10 cellular contexts compared by ENCODE assay signal in genomic region chr1:1524750-1525383, GRCh38. TPM values are rescaled to one million over a fixed set of nuclear protein-coding genes. Genes with fewer than 3 reads are reported as not detected.
DNase-seq lines count a peak whose midpoint lies in the region; ATAC-seq, FAIRE-seq and TF ChIP-seq lines count a peak whose summit lies in the region.
"Not testable (repeated sequence)": the region's sequence is repeated elsewhere in the genome, so short reads cannot be mapped to it uniquely, and the experiment has no call there.
"Had no signal": no experiment of that assay in that cellular context is flagged by ENCODE, and none has a peak within 500 bp of the region (broad histone marks: within the 10 kb centered on the region; RNA-seq: fewer than 3 reads in every experiment).

No MANE protein-coding gene starts in this region.

- not testable (repeated sequence) for H3K4me3 ChIP-seq in H7 (ENCODE audit: insufficient read depth, low read depth, low read length); K562; right lobe of liver; osteoblast (ENCODE audit: insufficient read depth, low read length)

- TF ChIP-seq POLR2A in K562 (conservative IDR thresholded peaks at IDR 0.05); right lobe of liver (IDR thresholded peaks at IDR 0.05): not testable (repeated sequence)

- H4K20me1 ChIP-seq in K562 (replicated peaks; ENCODE audit: control insufficient read depth, insufficient read depth, low read length); osteoblast (ENCODE audit: insufficient read depth, low read length): not testable (repeated sequence)

- not testable (repeated sequence) for H3K4me1 ChIP-seq in K562 (replicated peaks in 1 of 2; ENCODE audit: control insufficient read depth in 2 of 2, insufficient read depth in 2 of 2, low read length in 2 of 2); right lobe of liver; osteoblast (ENCODE audit: insufficient read depth, low read length)

- in situ Hi-C loops in K562 (cut with MboI) = not testable (repeated sequence)

- not testable (repeated sequence) for ATAC-seq in K562
- ATAC-seq in right lobe of liver = peak; percentile 53 to 82 (median 73)

- not testable (repeated sequence) for H3K9me1 ChIP-seq in K562 (ENCODE audit: control insufficient read depth, insufficient read depth, low read length)

- not testable (repeated sequence) for H3K9ac ChIP-seq in K562 (ENCODE audit: insufficient read depth in 1 of 2, low read depth in 2 of 2, low read length in 2 of 2)

- not testable (repeated sequence) for H3K79me2 ChIP-seq in K562 (ENCODE audit: control insufficient read depth, insufficient read depth, low read length); osteoblast (ENCODE audit: insufficient read depth, low read length)

- H3K27me3 ChIP-seq in H7 (ENCODE audit: control insufficient read depth, insufficient read depth, low read length); K562 (ENCODE audit: control insufficient read depth in 2 of 2, insufficient read depth in 2 of 2, low read length in 2 of 2); right lobe of liver; osteoblast (ENCODE audit: insufficient read depth, low read length): not testable (repeated sequence)

- H3K4me2 ChIP-seq in K562 (ENCODE audit: insufficient read depth, low read length); osteoblast (ENCODE audit: insufficient read depth, low read length): not testable (repeated sequence)

- CTCF ChIA-PET in K562 (lab: Yijun Ruan, JAX; ENCODE audit: low intra/inter-chr PET ratio) = not testable (repeated sequence)

- not testable (repeated sequence) for TF ChIP-seq EP300 in K562 (IDR thresholded peaks at IDR 0.05; ENCODE audit: low read length)

- not testable (repeated sequence) for H2AFZ ChIP-seq in K562 (ENCODE audit: low read depth, low read length); osteoblast (ENCODE audit: low read length)

- FAIRE-seq in K562 (lab: Jason Lieb, UNC) = not testable (repeated sequence)

- H3K27ac ChIP-seq in K562 (ENCODE audit: extremely low read depth, low read depth, low read length); right lobe of liver; osteoblast (ENCODE audit: low read depth, low read length): not testable (repeated sequence)

- TF ChIP-seq CTCF in K562 (IDR thresholded peaks at IDR 0.05 in 2 of 3, conservative IDR thresholded peaks at IDR 0.05 in 1 of 3; ENCODE audit: insufficient read depth in 2 of 3, low read depth in 1 of 3, low read length in 3 of 3); right lobe of liver (IDR thresholded peaks at IDR 0.05); osteoblast (IDR thresholded peaks at IDR 0.05; ENCODE audit: extremely low read depth, low read depth, low read length): not testable (repeated sequence)

- BruUV-seq in K562 (replicated peaks; lab: Mats Ljungman, UMichigan) = not testable (repeated sequence)

- DNase-seq in H7 = peak; percentile 30
- not testable (repeated sequence) for DNase-seq in K562 (ENCODE audit: extremely low read depth in 1 of 4, low spot score in 3 of 4)
- peak; percentile 1 for DNase-seq in iPS-NIHi11 (ENCODE audit: low spot score)
- peak in 1 of 3 donors; percentile 77 for DNase-seq in right lobe of liver
- peak; percentile 78 for DNase-seq in osteoblast (ENCODE audit: insufficient read length, low spot score, missing footprints)

- 95% methylated on average over 24 of the region's 30 CpGs for WGBS in K562 (ENCODE audit: insufficient coverage, low coverage, missing lambda C conversion rate)
- WGBS in right lobe of liver (ENCODE audit: insufficient coverage, low coverage, low lambda C conversion rate, missing lambda C conversion rate) = 94% methylated on average over 6 of the region's 30 CpGs

- POLR2A ChIA-PET in K562 (lab: Yijun Ruan, JAX) = not testable (repeated sequence)

- intact Hi-C loops in K562 (cut with micrococcal nuclease); right lobe of liver (cut with DNase I): not testable (repeated sequence)

- TF ChIP-seq RAD21 in K562 (CRISPR knock-in tag; conservative IDR thresholded peaks at IDR 0.05 in 1 of 2, IDR thresholded peaks at IDR 0.05 in 1 of 2) = not testable (repeated sequence)

- not testable (repeated sequence) for H3K9me3 ChIP-seq in K562 (replicated peaks; ENCODE audit: control insufficient read depth, insufficient read depth, low read depth, low read length); right lobe of liver; osteoblast (ENCODE audit: low read depth, low read length)

- H3K36me3 ChIP-seq in H7 (replicated peaks; ENCODE audit: control insufficient read depth, insufficient read depth, low read length) = not testable (repeated sequence)
- peaks cover 80% of the 10 kb centered on the region for H3K36me3 ChIP-seq in K562 (ENCODE audit: control insufficient read depth, insufficient read depth, low read length)
- peaks cover 0 to 19% (median 1%) of the 10 kb centered on the region in 4 donors for H3K36me3 ChIP-seq in right lobe of liver
- H3K36me3 ChIP-seq in osteoblast (ENCODE audit: insufficient read depth, low read length) = peaks cover 24% of the 10 kb centered on the region

RNA-seq across cellular contexts. Expression of gene ATAD3A, which starts 12.9 kb away (rescaled TPM):
- 105 and 113 TPM in 2 replicates for total RNA-seq in H7 (2014; rRNA removed; shearing (Covaris generic))
- total RNA-seq in K562 (2011; cell fraction: chromatin; rRNA removed; ENCODE audit: low replicate concordance) = 54.7 and 190 TPM in 2 replicates
- total RNA-seq in K562 (2011; cell fraction: nucleolus; rRNA removed) = 155 and 182 TPM in 2 replicates
- total RNA-seq in K562 (2011; cell fraction: nucleoplasm; rRNA removed) = 64.8 and 77.4 TPM in 2 replicates
- total RNA-seq in K562 (2014; rRNA removed) = 173 and 183 TPM in 2 replicates
- 18.6 and 20.2 TPM in 2 replicates for total RNA-seq in K562 (2014; rRNA removed; fragmentation: Illumina TruSeq; extraction: Trizol)
- 80.1 and 87.1 TPM in 2 replicates for total RNA-seq in K562 (2015; rRNA removed; fragmentation: Illumina TruSeq; extraction: Trizol)
- total RNA-seq in K562 (2021) = 151 and 167 TPM in 2 replicates
- polyA plus RNA-seq in K562 (2011; rRNA removed) = 36.7 and 40.8 TPM in 2 replicates
- polyA plus RNA-seq in K562 (2011; cell fraction: cytosol; rRNA removed) = 47.1 and 118 TPM in 2 replicates
- 98.3 and 162 TPM in 2 replicates for polyA plus RNA-seq in K562 (2011; cell fraction: nucleus; rRNA removed)
- polyA plus RNA-seq in K562 (2012) = 69.9 and 90.0 TPM in 2 replicates
- 29.2 and 90.5 TPM in 2 replicates for polyA plus RNA-seq in K562 (2014; fragmentation: Illumina TruSeq; extraction: Trizol)
- 1 to 10 TPM in 1 of 2 experiments, under 1 TPM in 1; 0.10 to 1.0 TPM for polyA plus RNA-seq in K562 (2014; fragmentation: Nextera tagmentation; extraction: Ambion mirVana)
- 123 and 131 TPM in 2 replicates for polyA plus RNA-seq in K562 (2014; rRNA removed)
- polyA minus RNA-seq in K562 (2011; rRNA and poly(A)+ RNA removed) = 14.9 and 33.5 TPM in 2 replicates
- polyA minus RNA-seq in K562 (2011; cell fraction: cytosol; rRNA and poly(A)+ RNA removed) = 50.2 and 62.0 TPM in 2 replicates
- 28.4 and 31.9 TPM in 2 replicates for polyA minus RNA-seq in K562 (2011; cell fraction: nucleus; rRNA and poly(A)+ RNA removed)
- total RNA-seq in right lobe of liver = 10 to 100 TPM; 10.8 to 31.7 (median 13.1) TPM
- 18.6 and 19.9 TPM in 2 replicates for total RNA-seq in osteoblast

RNA-seq across cellular contexts. Expression of gene TMEM240, which starts 15.6 kb away (rescaled TPM):
- total RNA-seq in H7 (2014; rRNA removed; shearing (Covaris generic)) = 13.6 and 14.3 TPM in 2 replicates
- total RNA-seq in K562 (2011; cell fraction: chromatin; rRNA removed; ENCODE audit: low replicate concordance) = 1.2 and 8.3 TPM in 2 replicates
- 5.3 and 6.0 TPM in 2 replicates for total RNA-seq in K562 (2011; cell fraction: nucleolus; rRNA removed)
- total RNA-seq in K562 (2011; cell fraction: nucleoplasm; rRNA removed) = 2.6 and 6.0 TPM in 2 replicates
- total RNA-seq in K562 (2014; rRNA removed) (0.78 TPM in 1 of 2 replicates, not detected in the other), K562 (2014; rRNA removed; fragmentation: Illumina TruSeq; extraction: Trizol) (not detected in 2 replicates), K562 (2015; rRNA removed; fragmentation: Illumina TruSeq; extraction: Trizol) (0.38 and 0.43 TPM in 2 replicates), K562 (2021) (1.3 and 2.0 TPM in 2 replicates), right lobe of liver (under 1 TPM in 1 of 6 experiments, not detected in 5; 0.40 TPM), osteoblast (1.8 and 2.7 TPM in 2 replicates)
- polyA plus RNA-seq in K562 (2011; rRNA removed) (0.24 TPM in 2 replicates), K562 (2014; fragmentation: Illumina TruSeq; extraction: Trizol) (not detected in 2 replicates), K562 (2014; fragmentation: Nextera tagmentation; extraction: Ambion mirVana) (not detected), K562 (2014; rRNA removed) (0.28 and 0.94 TPM in 2 replicates)
- polyA plus RNA-seq in K562 (2011; cell fraction: cytosol; rRNA removed) = 0.46 TPM in 1 of 2 replicates, not detected in the other
- polyA plus RNA-seq in K562 (2011; cell fraction: nucleus; rRNA removed) = 3.5 and 8.1 TPM in 2 replicates
- 1.1 and 3.2 TPM in 2 replicates for polyA plus RNA-seq in K562 (2012)
- polyA minus RNA-seq in K562 (2011; rRNA and poly(A)+ RNA removed) = not detected in 2 replicates
- not detected in 2 replicates for polyA minus RNA-seq in K562 (2011; cell fraction: cytosol; rRNA and poly(A)+ RNA removed)
- polyA minus RNA-seq in K562 (2011; cell fraction: nucleus; rRNA and poly(A)+ RNA removed) = 0.56 and 0.67 TPM in 2 replicates
- total RNA-seq: CD4-positive, CD25-positive, alpha-beta regulatory T cell had no signal
- polyA plus RNA-seq: CD14-positive monocyte; CD4-positive, alpha-beta memory T cell; CD4-positive, CD25-positive, alpha-beta regulatory T cell; CD8-positive, alpha-beta memory T cell; GM12878 had no signal

RNA-seq across cellular contexts. Expression of gene SSU72, which starts 49.8 kb away (rescaled TPM):
- 80.7 and 94.3 TPM in 2 replicates for total RNA-seq in H7 (2014; rRNA removed; shearing (Covaris generic))
- total RNA-seq in K562 (2011; cell fraction: chromatin; rRNA removed; ENCODE audit: low replicate concordance) = 158 and 318 TPM in 2 replicates
- 177 TPM in 2 replicates for total RNA-seq in K562 (2011; cell fraction: nucleolus; rRNA removed)
- total RNA-seq in K562 (2011; cell fraction: nucleoplasm; rRNA removed) = 165 and 176 TPM in 2 replicates
- total RNA-seq in K562 (2014; rRNA removed) (157 and 175 TPM in 2 replicates), K562 (2014; rRNA removed; fragmentation: Illumina TruSeq; extraction: Trizol) (75.3 and 77.6 TPM in 2 replicates), K562 (2015; rRNA removed; fragmentation: Illumina TruSeq; extraction: Trizol) (79.3 and 80.4 TPM in 2 replicates), K562 (2021) (185 and 187 TPM in 2 replicates), right lobe of liver (10 to 100 TPM; 46.6 to 72.6 (median 63.8) TPM), osteoblast (67.2 and 73.1 TPM in 2 replicates)
- polyA plus RNA-seq in K562 (2011; rRNA removed) (77.5 and 94.6 TPM in 2 replicates), K562 (2014; fragmentation: Illumina TruSeq; extraction: Trizol) (184 and 187 TPM in 2 replicates), K562 (2014; fragmentation: Nextera tagmentation; extraction: Ambion mirVana) (10 to 100 TPM; 70.8 to 90.8 TPM), K562 (2014; rRNA removed) (201 and 217 TPM in 2 replicates)
- polyA plus RNA-seq in K562 (2011; cell fraction: cytosol; rRNA removed) = 108 and 136 TPM in 2 replicates
- 118 and 152 TPM in 2 replicates for polyA plus RNA-seq in K562 (2011; cell fraction: nucleus; rRNA removed)
- polyA plus RNA-seq in K562 (2012) = 185 and 187 TPM in 2 replicates
- polyA minus RNA-seq in K562 (2011; rRNA and poly(A)+ RNA removed) = 79.6 and 115 TPM in 2 replicates
- 73.7 and 101 TPM in 2 replicates for polyA minus RNA-seq in K562 (2011; cell fraction: cytosol; rRNA and poly(A)+ RNA removed)
- 42.8 and 44.6 TPM in 2 replicates for polyA minus RNA-seq in K562 (2011; cell fraction: nucleus; rRNA and poly(A)+ RNA removed)

RNA-seq across cellular contexts. Expression of gene ATAD3B, which starts 53.3 kb away (rescaled TPM):
- 43.5 and 44.1 TPM in 2 replicates for total RNA-seq in H7 (2014; rRNA removed; shearing (Covaris generic))
- total RNA-seq in K562 (2011; cell fraction: chromatin; rRNA removed; ENCODE audit: low replicate concordance) = 197 and 522 TPM in 2 replicates
- 417 and 489 TPM in 2 replicates for total RNA-seq in K562 (2011; cell fraction: nucleolus; rRNA removed)
- total RNA-seq in K562 (2011; cell fraction: nucleoplasm; rRNA removed) = 246 and 263 TPM in 2 replicates
- 106 and 126 TPM in 2 replicates for total RNA-seq in K562 (2014; rRNA removed)
- total RNA-seq in K562 (2014; rRNA removed; fragmentation: Illumina TruSeq; extraction: Trizol) = 10.3 and 15.6 TPM in 2 replicates
- 43.2 and 45.2 TPM in 2 replicates for total RNA-seq in K562 (2015; rRNA removed; fragmentation: Illumina TruSeq; extraction: Trizol)
- total RNA-seq in K562 (2021) = 92.0 and 93.4 TPM in 2 replicates
- 27.7 and 27.9 TPM in 2 replicates for polyA plus RNA-seq in K562 (2011; rRNA removed)
- 18.3 and 42.9 TPM in 2 replicates for polyA plus RNA-seq in K562 (2011; cell fraction: cytosol; rRNA removed)
- 168 and 341 TPM in 2 replicates for polyA plus RNA-seq in K562 (2011; cell fraction: nucleus; rRNA removed)
- polyA plus RNA-seq in K562 (2012) = 31.9 and 52.8 TPM in 2 replicates
- 18.9 and 42.2 TPM in 2 replicates for polyA plus RNA-seq in K562 (2014; fragmentation: Illumina TruSeq; extraction: Trizol)
- under 1 TPM; 0.07 to 0.77 TPM for polyA plus RNA-seq in K562 (2014; fragmentation: Nextera tagmentation; extraction: Ambion mirVana)
- polyA plus RNA-seq in K562 (2014; rRNA removed) = 113 and 117 TPM in 2 replicates
- 6.7 and 14.8 TPM in 2 replicates for polyA minus RNA-seq in K562 (2011; rRNA and poly(A)+ RNA removed)
- 23.6 and 41.7 TPM in 2 replicates for polyA minus RNA-seq in K562 (2011; cell fraction: cytosol; rRNA and poly(A)+ RNA removed)
- 44.3 and 53.4 TPM in 2 replicates for polyA minus RNA-seq in K562 (2011; cell fraction: nucleus; rRNA and poly(A)+ RNA removed)
- 10 to 100 TPM in 3 of 6 experiments, 1 to 10 TPM in 3; 8.9 to 15.0 (median 10.2) TPM for total RNA-seq in right lobe of liver
- 10.6 and 14.5 TPM in 2 replicates for total RNA-seq in osteoblast
